ENCODE assay signal across 8 cellular contexts in the genomic region with DNA sequence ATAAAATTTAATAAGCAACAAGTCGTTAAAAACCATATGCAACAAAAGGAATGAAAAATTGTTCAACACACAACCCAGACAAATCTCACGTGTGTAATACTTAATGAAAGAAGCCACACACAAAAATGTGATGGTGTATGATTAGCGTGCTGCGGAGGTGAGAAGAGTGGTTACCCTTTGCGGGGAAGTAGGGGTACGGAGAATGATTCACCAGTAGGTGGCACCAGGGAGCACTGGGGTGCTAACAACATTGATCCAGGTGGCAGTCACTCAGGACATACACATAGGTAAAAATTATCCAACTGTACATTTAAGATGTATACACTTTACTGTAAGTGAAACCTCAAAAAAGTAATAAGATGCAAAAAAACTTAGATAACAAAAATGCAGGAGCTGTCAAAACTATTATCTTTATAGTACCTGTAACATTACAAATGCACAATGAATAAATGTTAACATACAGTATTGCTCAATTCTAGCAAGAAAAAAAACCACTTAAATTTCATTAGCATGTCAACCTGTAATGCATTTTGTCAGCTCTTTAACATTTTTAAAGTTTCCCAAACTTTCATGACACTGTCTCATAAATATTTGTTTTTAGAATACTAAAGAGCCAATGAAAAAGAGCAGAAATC. TPM values are rescaled to one million over a fixed set of nuclear protein-coding genes. Genes with fewer than 3 reads are reported as not detected.
DNase-seq lines count a peak whose midpoint lies in the region; ATAC-seq, FAIRE-seq and TF ChIP-seq lines count a peak whose summit lies in the region.

No MANE protein-coding gene starts in this region.

- no peaks in the 10 kb centered on the region for H4K20me1 ChIP-seq in OCI-LY3 (ENCODE audit: insufficient read depth, low read length)

- H3K36me3 ChIP-seq in OCI-LY3 (replicated peaks; ENCODE audit: low read depth, low read length) (no peaks in the 10 kb centered on the region), kidney (ENCODE audit: control insufficient read depth in 1 of 2, insufficient read depth in 2 of 2, low read length in 2 of 2) (no peaks in the 10 kb centered on the region)

- H3K9me3 Mint-ChIP-seq in activated naive CD4-positive, alpha-beta T cell treated with anti-CD3 and anti-CD28 coated beads for 36 hours = peaks cover 6% of the 10 kb centered on the region

- H3K4me1 ChIP-seq in OCI-LY3 (ENCODE audit: low read length) (peaks cover 3% of the 10 kb centered on the region), kidney (ENCODE audit: control insufficient read depth in 1 of 2, insufficient read depth in 1 of 2, low read depth in 1 of 2, low read length in 2 of 2) (no peaks in the 10 kb centered on the region)

- H3K27ac ChIP-seq in OCI-LY3 (ENCODE audit: low read length) = no peak overlapping the region
- no peak overlapping the region for H3K27ac ChIP-seq in kidney (ENCODE audit: low read depth in 2 of 2, low read length in 2 of 2)

- H3K27me3 ChIP-seq in OCI-LY3 (ENCODE audit: low read depth, low read length) = no peaks in the 10 kb centered on the region

- TF ChIP-seq CTCF in OCI-LY3 (IDR thresholded peaks at IDR 0.05; ENCODE audit: low read depth, low read length) (peak; percentile 93), kidney (IDR thresholded peaks at IDR 0.05; ENCODE audit: borderline replicate concordance, extremely low read depth, insufficient read depth) (peak; percentile 35)

- peak overlapping the region; percentile 35; the same call in 1 of the 2 replicates for H3K4me2 ChIP-seq in OCI-LY3 (ENCODE audit: low read length)

- no peak overlapping the region for H2AFZ ChIP-seq in OCI-LY3 (ENCODE audit: low read depth, low read length)

- no peaks in the 10 kb centered on the region for H3K9me3 ChIP-seq in OCI-LY3 (ENCODE audit: insufficient read depth, low read length)
- peaks cover 0 to 4% of the 10 kb centered on the region in 2 donors for H3K9me3 ChIP-seq in kidney (ENCODE audit: control insufficient read depth in 1 of 2, low read length in 2 of 2)

- no peak overlapping the region for H3K4me3 ChIP-seq in OCI-LY3 (ENCODE audit: low read length)
- no peak overlapping the region for H3K4me3 ChIP-seq in kidney (ENCODE audit: low read length in 2 of 2)

- H3K4me1 Mint-ChIP-seq in activated naive CD4-positive, alpha-beta T cell treated with anti-CD3 and anti-CD28 coated beads for 36 hours (ENCODE audit: low read depth) = no peaks in the 10 kb centered on the region

- FAIRE-seq in kidney (lab: Jason Lieb, UNC) (no peak), urothelium cell line (lab: Jason Lieb, UNC) (no peak)

- H3K79me2 ChIP-seq in OCI-LY3 (ENCODE audit: low read length) = no peaks in the 10 kb centered on the region

- H3K9ac ChIP-seq in OCI-LY3 (ENCODE audit: low read length) (no peak overlapping the region), kidney (ENCODE audit: low read length in 2 of 2) (no peak overlapping the region)

- CTCF ChIA-PET in activated naive CD4-positive, alpha-beta T cell treated with anti-CD3 and anti-CD28 coated beads for 36 hours (lab: Charles Lee) = interaction anchor here (0.6 to 1.7 kb wide), 12 partner anchors 11 to 664 kb away, joined by 3 to 6 read pairs (median 3); no protein-coding TSS in a partner anchor

- H3K36me3 Mint-ChIP-seq in activated naive CD4-positive, alpha-beta T cell treated with anti-CD3 and anti-CD28 coated beads for 36 hours (ENCODE audit: low read depth) = no peaks in the 10 kb centered on the region

- ATAC-seq in HG03159 (IDR thresholded peaks at IDR 0.05; ENCODE audit: unreplicated experiment) = no peak

- H3K27ac Mint-ChIP-seq in activated naive CD4-positive, alpha-beta T cell treated with anti-CD3 and anti-CD28 coated beads for 36 hours = no peak overlapping the region

- peak; percentile 30 for DNase-seq in ELR (ENCODE audit: low read depth)
- DNase-seq in activated naive CD4-positive, alpha-beta T cell treated with anti-CD3 and anti-CD28 coated beads for 36 hours = peak; percentile 66
- DNase-seq in kidney = no peak
- DNase-seq in stimulated activated CD8-positive, alpha-beta memory T cell treated with anti-CD3 and anti-CD28 coated beads, Interleukin-4, amount 100 ng/mL, for 1 hour (ENCODE audit: low read depth in 2 of 2, low spot score in 1 of 2) = peak; percentile 7 to 27
- DNase-seq in NCI-H146 treated with DMSO at 0.1 percent for 48 hours (lab: John Stamatoyannopoulos, UW; ENCODE audit: unreplicated experiment) = no peak
- DNase-seq in urothelium cell line (ENCODE audit: low spot score) = no peak

- no peak overlapping the region for H3K4me3 Mint-ChIP-seq in activated naive CD4-positive, alpha-beta T cell treated with anti-CD3 and anti-CD28 coated beads for 36 hours

- H3K27me3 Mint-ChIP-seq in activated naive CD4-positive, alpha-beta T cell treated with anti-CD3 and anti-CD28 coated beads for 36 hours (ENCODE audit: low read depth) = peaks cover 8% of the 10 kb centered on the region

- intact Hi-C loops in activated naive CD4-positive, alpha-beta T cell treated with anti-CD3 and anti-CD28 coated beads for 36 hours (cut with micrococcal nuclease) = loop anchor here (1.0 to 2.0 kb wide), 4 partner anchors 46 to 377 kb away; no protein-coding TSS in a partner anchor
- intact Hi-C loops in kidney (cut with DNase I) = no loop called here

RNA-seq across cellular contexts. Expression of gene TMCC3, which starts 46.8 kb away (rescaled TPM):
- total RNA-seq in activated naive CD4-positive, alpha-beta T cell treated with anti-CD3 and anti-CD28 coated beads for 36 hours = under 1 TPM in 1 of 2 experiments, not detected in 1; 0.05 TPM
- 14.7 TPM for total RNA-seq in kidney
- polyA plus RNA-seq in kidney (ENCODE audit: insufficient read depth, low read depth, low replicate concordance) = 6.7 TPM

Comparison
In these comparisons a context has a peak if more than half of its experiments do, and no peak if none do; other contexts are left out.
1. DNase-seq: peak in ELR (single experiment), activated naive CD4-positive, alpha-beta T cell treated with anti-CD3 and anti-CD28 coated beads for 36 hours (single experiment) and stimulated activated CD8-positive, alpha-beta memory T cell treated with anti-CD3 and anti-CD28 coated beads, Interleukin-4, amount 100 ng/mL, for 1 hour (2 of 2); none in kidney (single experiment), NCI-H146 treated with DMSO at 0.1 percent for 48 hours (single experiment) and urothelium cell line (single experiment).
2. RNA of gene TMCC3, which starts 46.8 kb away (total RNA-seq): 14.7 TPM in kidney (single experiment); 0.05 TPM in activated naive CD4-positive, alpha-beta T cell treated with anti-CD3 and anti-CD28 coated beads for 36 hours; every median in the first group is over 10 times any median in the second.